In the genomic region with DNA sequence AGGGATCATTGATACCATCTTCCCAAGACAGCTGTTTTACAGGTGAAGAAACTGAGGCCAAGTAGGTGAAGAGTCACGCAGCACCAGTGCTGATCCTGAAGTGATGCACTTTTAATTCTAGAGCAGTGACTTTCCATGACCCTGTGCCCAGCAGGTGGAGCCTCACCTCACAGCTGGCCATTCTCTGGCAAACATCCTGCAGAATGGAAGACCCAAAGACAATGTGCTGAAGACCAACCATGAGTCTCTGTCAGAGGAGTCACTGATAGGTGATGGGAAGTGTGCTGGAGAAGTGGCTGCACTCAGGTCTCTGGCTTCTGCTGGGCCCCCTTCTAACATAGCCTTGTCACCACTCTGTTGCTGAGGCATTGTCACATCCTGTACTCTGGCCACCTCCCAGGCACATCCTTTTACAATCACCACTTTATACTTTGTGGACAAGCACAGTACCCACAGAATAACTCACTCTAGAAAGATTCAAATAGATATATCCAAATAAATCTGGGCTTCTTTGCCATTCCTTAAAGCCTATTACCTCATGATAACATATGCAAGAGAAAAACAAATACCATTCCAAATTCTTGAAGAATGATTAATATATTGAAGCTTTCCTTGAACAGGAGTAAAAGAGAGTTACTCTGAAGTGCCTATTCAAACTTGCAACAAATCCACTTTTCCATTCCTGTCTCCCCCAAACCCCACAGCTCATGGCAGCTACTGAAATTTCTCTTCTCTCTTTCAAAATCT, we compare ENCODE assay signal across 11 cellular contexts.
DNase-seq lines count a peak whose midpoint lies in the region; ATAC-seq, FAIRE-seq and TF ChIP-seq lines count a peak whose summit lies in the region.
"Had no signal": no experiment of that assay in that cellular context is flagged by ENCODE, and none has a peak within 500 bp of the region (broad histone marks: within the 10 kb centered on the region; RNA-seq: fewer than 3 reads in every experiment).

No MANE protein-coding gene starts in this region.

- no peaks in the 10 kb centered on the region for H3K27me3 ChIP-seq in ascending aorta
- H3K27me3 ChIP-seq in right atrium auricular region, result no peaks in the 10 kb centered on the region

- H3K9me3 ChIP-seq in ascending aorta, result no peaks in the 10 kb centered on the region
- H3K9me3 ChIP-seq in right atrium auricular region, result no peaks in the 10 kb centered on the region

- H3K27me3 Mint-ChIP-seq in activated CD4-positive, alpha-beta T cell treated with anti-CD3 and anti-CD28 coated beads for 36 hours, result no peaks in the 10 kb centered on the region

- CTCF ChIA-PET in activated CD4-positive, alpha-beta T cell treated with anti-CD3 and anti-CD28 coated beads for 36 hours (lab: Charles Lee), result interaction anchor here (0.6 to 1.4 kb wide), 3 partner anchors 15 to 64 kb away, joined by 3 read pairs; partner anchors contain the start of gene SCOC

- H3K4me3 ChIP-seq in ascending aorta (no peak overlapping the region), right atrium auricular region (no peak overlapping the region)

- no peak for ATAC-seq in activated CD4-positive, alpha-beta T cell treated with anti-CD3 and anti-CD28 coated beads for 36 hours
- ATAC-seq in HG02840 (IDR thresholded peaks at IDR 0.05; ENCODE audit: low FRiP score, unreplicated experiment), result no peak

- POLR2A ChIA-PET in activated CD4-positive, alpha-beta T cell treated with anti-CD3 and anti-CD28 coated beads for 36 hours (lab: Charles Lee), result no interaction called here

- H3K4me1 ChIP-seq in ascending aorta (peaks cover 3 to 13% of the 10 kb centered on the region in 2 donors), right atrium auricular region (peaks cover 0 to 21% of the 10 kb centered on the region in 2 donors)

- H3K36me3 ChIP-seq in ascending aorta, result no peaks in the 10 kb centered on the region
- no peaks in the 10 kb centered on the region for H3K36me3 ChIP-seq in right atrium auricular region

- H3K4me3 Mint-ChIP-seq in activated CD4-positive, alpha-beta T cell treated with anti-CD3 and anti-CD28 coated beads for 36 hours, result no peak overlapping the region
- H3K4me3 Mint-ChIP-seq: activated T-helper 1 cell treated with anti-CD3 and anti-CD28 coated beads, Interleukin-12 subunit alpha, Interleukin-12 subunit beta, Interleukin-2, Interleukin-4 antibody, amounts not matched to agents 30 ng/mL and 10 ng/mL and 1 ng/mL, durations not matched to agents 14 hours and 24 hours and 36 hours had no signal

- no peaks in the 10 kb centered on the region for H3K4me1 Mint-ChIP-seq in activated CD4-positive, alpha-beta T cell treated with anti-CD3 and anti-CD28 coated beads for 36 hours

- no peak overlapping the region for H3K27ac Mint-ChIP-seq in activated CD4-positive, alpha-beta T cell treated with anti-CD3 and anti-CD28 coated beads for 36 hours
- H3K27ac Mint-ChIP-seq: activated T-helper 1 cell treated with anti-CD3 and anti-CD28 coated beads, Interleukin-12 subunit alpha, Interleukin-12 subunit beta, Interleukin-2, Interleukin-4 antibody, amounts not matched to agents 30 ng/mL and 10 ng/mL and 1 ng/mL, durations not matched to agents 14 hours and 24 hours and 36 hours had no signal

- no peak for FAIRE-seq in urothelium cell line (lab: Jason Lieb, UNC)

- H3K9me3 Mint-ChIP-seq in activated CD4-positive, alpha-beta T cell treated with anti-CD3 and anti-CD28 coated beads for 36 hours (ENCODE audit: low read depth), result no peaks in the 10 kb centered on the region
- H3K9me3 Mint-ChIP-seq: activated T-helper 1 cell treated with anti-CD3 and anti-CD28 coated beads, Interleukin-12 subunit alpha, Interleukin-12 subunit beta, Interleukin-2, Interleukin-4 antibody, amounts not matched to agents 30 ng/mL and 10 ng/mL and 1 ng/mL, durations not matched to agents 14 hours and 24 hours and 36 hours had no signal

- no peaks in the 10 kb centered on the region for H3K36me3 Mint-ChIP-seq in activated CD4-positive, alpha-beta T cell treated with anti-CD3 and anti-CD28 coated beads for 36 hours (ENCODE audit: low read depth)

- peak overlapping the region; percentile 67 for H3K27ac ChIP-seq in ascending aorta
- H3K27ac ChIP-seq in right atrium auricular region, result peak overlapping the region; percentile 75 to 88

- DNase-seq in activated CD4-positive, alpha-beta T cell treated with anti-CD3 and anti-CD28 coated beads for 36 hours, result peak; percentile 9
- no peak for DNase-seq in activated CD4-positive, alpha-beta T cell treated with anti-CD3 and anti-CD28 coated beads for 4 hours
- DNase-seq in ascending aorta (ENCODE audit: low spot score in 2 of 2), result no peak
- no peak for DNase-seq in right atrium auricular region (ENCODE audit: low spot score)
- peak; percentile 13 for DNase-seq in urothelium cell line (ENCODE audit: low spot score)
- no peak for DNase-seq in NCI-H128 (lab: John Stamatoyannopoulos, UW; ENCODE audit: unreplicated experiment)
- no peak for DNase-seq in stimulated activated CD4-positive, alpha-beta T cell treated with anti-CD3 and anti-CD28 coated beads, Interleukin-2, amount 100 ng/mL, for 48 hours
- DNase-seq: ACHN, NCI-H187 had no signal

- TF ChIP-seq CTCF in ascending aorta (IDR thresholded peaks at IDR 0.05) (no peak), right atrium auricular region (IDR thresholded peaks at IDR 0.05) (peak in 1 of 2 donors; percentile 19)

- intact Hi-C loops in activated CD4-positive, alpha-beta T cell treated with anti-CD3 and anti-CD28 coated beads for 36 hours (cut with DNase I, micrococcal nuclease), result no loop called here
- intact Hi-C loops in ascending aorta (cut with DNase I), result loop anchor here (5.0 kb wide), 2 partner anchors 297 to 577 kb away; no protein-coding TSS in a partner anchor

Comparison
In these comparisons a context has a peak if more than half of its experiments do, and no peak if none do; other contexts are left out.
1. DNase-seq: peak in activated CD4-positive, alpha-beta T cell treated with anti-CD3 and anti-CD28 coated beads for 36 hours (single experiment) and urothelium cell line (single experiment); none in activated CD4-positive, alpha-beta T cell treated with anti-CD3 and anti-CD28 coated beads for 4 hours (0 of 2), ascending aorta (0 of 2), right atrium auricular region (single experiment), NCI-H128 (single experiment) and stimulated activated CD4-positive, alpha-beta T cell treated with anti-CD3 and anti-CD28 coated beads, Interleukin-2, amount 100 ng/mL, for 48 hours (0 of 2).